8 cellular contexts compared by ENCODE assay signal in the genomic region with DNA sequence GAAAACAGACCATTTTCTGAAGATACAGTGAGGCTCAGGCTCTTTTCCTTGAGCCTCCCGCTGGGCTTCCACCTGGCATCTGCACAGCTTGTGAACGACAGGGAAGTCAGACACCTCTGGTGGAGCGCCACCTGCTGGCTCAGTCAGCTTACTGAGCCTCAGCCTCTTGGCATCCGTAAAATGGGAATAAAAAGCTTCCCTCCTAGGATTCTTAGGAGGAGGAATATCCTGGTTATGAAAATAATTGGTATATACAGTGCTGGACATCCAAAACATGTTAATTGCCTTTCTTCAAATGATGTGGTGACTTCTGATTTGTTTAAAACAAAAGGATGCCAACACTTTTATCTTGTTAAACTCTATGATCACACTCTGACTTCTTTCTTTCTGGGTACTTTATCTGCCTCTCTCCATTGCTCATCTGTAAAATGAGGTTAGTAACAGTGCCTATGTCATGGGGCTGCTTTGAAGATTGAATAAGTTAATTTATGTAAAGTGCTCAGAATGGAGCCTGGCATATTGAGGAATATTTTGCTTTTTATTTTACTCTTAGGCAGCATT.
A peak's percentile ranks its signal among the peaks of the same experiment; 100 is the strongest.
DNase-seq lines count a peak whose midpoint lies in the region; ATAC-seq and TF ChIP-seq lines count a peak whose summit lies in the region.

No MANE protein-coding gene starts in this region.

- H3K4me3 ChIP-seq in ACC112 (ENCODE audit: low read depth, low read length) = no peak overlapping the region

- H3K79me2 ChIP-seq in ACC112 (ENCODE audit: control insufficient read depth, insufficient read depth, low read length, unreplicated experiment) = no peaks in the 10 kb centered on the region

- H3K36me3 ChIP-seq in ACC112 (ENCODE audit: insufficient read depth, low read length) = no peaks in the 10 kb centered on the region

- H3K27ac ChIP-seq in ACC112 (ENCODE audit: low read depth, low read length) = no peak overlapping the region

- DNase-seq in NCI-H2171 treated with DMSO at 0.1 percent for 48 hours (lab: John Stamatoyannopoulos, UW) (peak; percentile 92), midbrain (lab: John Stamatoyannopoulos, UW) (peak; percentile 61)
- DNase-seq in activated CD4-positive, alpha-beta T cell treated with anti-CD3 and anti-CD28 coated beads, Interleukin-2, amount 50 U/mL, for 1 hour = peak; percentile 52
- peak; percentile 4 for DNase-seq in effector CD8-positive, alpha-beta T cell (lab: John Stamatoyannopoulos, UW)
- peak; percentile 4 to 12 for DNase-seq in stimulated activated CD8-positive, alpha-beta memory T cell treated with anti-CD3 and anti-CD28 coated beads, Interleukin-7, amount 100 ng/mL, for 1 hour (ENCODE audit: low read depth in 2 of 2)

- H3K27me3 ChIP-seq in ACC112 (ENCODE audit: insufficient read depth, low read length) = no peaks in the 10 kb centered on the region

- peak overlapping the region; percentile 55 for H2AFZ ChIP-seq in ACC112 (ENCODE audit: low read length, unreplicated experiment)

- ATAC-seq in GM18505 (IDR thresholded peaks at IDR 0.05; ENCODE audit: unreplicated experiment) = peak; percentile 68
- peak; percentile 70 for ATAC-seq in HG03039 (IDR thresholded peaks at IDR 0.05; ENCODE audit: unreplicated experiment)

- peaks cover 18% of the 10 kb centered on the region for H3K4me1 ChIP-seq in ACC112 (ENCODE audit: control insufficient read depth, insufficient read depth, low read length, unreplicated experiment)

- no peak for TF ChIP-seq POLR2A in GM18505 (IDR thresholded peaks at IDR 0.05; ENCODE audit: borderline replicate concordance, extremely low read depth, insufficient read depth, insufficient read length)

Comparison
In these comparisons a context has a peak if more than half of its experiments do, and no peak if none do; other contexts are left out.
1. DNase-seq: peak in every context shown above with its lines; median percentile 92 in NCI-H2171 treated with DMSO at 0.1 percent for 48 hours; 61 in midbrain; 52 in activated CD4-positive, alpha-beta T cell treated with anti-CD3 and anti-CD28 coated beads, Interleukin-2, amount 50 U/mL, for 1 hour; 8 in stimulated activated CD8-positive, alpha-beta memory T cell treated with anti-CD3 and anti-CD28 coated beads, Interleukin-7, amount 100 ng/mL, for 1 hour; 4 in effector CD8-positive, alpha-beta T cell.